Comparison of ENCODE assay signal across 12 cellular contexts in the genomic region with DNA sequence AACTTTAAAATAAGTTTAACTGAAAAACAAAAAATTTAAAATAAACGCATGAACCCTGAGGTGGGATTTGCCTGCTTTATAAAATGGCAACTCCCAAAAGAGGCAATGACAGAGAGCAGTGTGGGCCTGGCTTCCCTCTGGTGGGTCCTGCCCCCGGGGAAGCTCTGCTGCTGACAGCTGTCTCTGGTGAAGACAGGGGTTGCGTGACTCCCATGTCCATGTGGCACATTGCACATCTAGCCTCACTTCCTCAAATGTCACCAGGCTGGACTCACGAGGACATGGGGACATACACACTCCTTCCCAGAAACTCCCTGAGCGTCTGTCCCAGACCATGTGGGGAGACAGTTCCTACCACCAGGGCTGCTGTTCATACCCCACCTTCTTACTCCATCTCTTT.
A peak's percentile ranks its signal among the peaks of the same experiment; 100 is the strongest.
DNase-seq lines count a peak whose midpoint lies in the region; ATAC-seq and TF ChIP-seq lines count a peak whose summit lies in the region.
"Had no signal": no experiment of that assay in that cellular context is flagged by ENCODE, and none has a peak within 500 bp of the region (broad histone marks: within the 10 kb centered on the region; RNA-seq: fewer than 3 reads in every experiment).

No MANE protein-coding gene starts in this region.

- H3K27ac Mint-ChIP-seq in H9, result peak overlapping the region in 2 of 3 experiments; percentile 44 to 79; a peak in 2 of 7 replicates
- no peak overlapping the region for H3K27ac Mint-ChIP-seq in stimulated activated naive B cell treated with anti-CD40 and anti-IgM and Interleukin-4, amounts not matched to agents 10 μg/mL and 1 μg/mL and 100 μg/mL, for 72 hours
- H3K27ac Mint-ChIP-seq: CD4-positive, alpha-beta T cell had no signal

- peaks cover 21 to 23% of the 10 kb centered on the region in 2 experiments for H3K4me1 Mint-ChIP-seq in H9
- H3K4me1 Mint-ChIP-seq in stimulated activated naive B cell treated with anti-CD40 and anti-IgM and Interleukin-4, amounts not matched to agents 10 μg/mL and 1 μg/mL and 100 μg/mL, for 72 hours, result peaks cover 29 to 43% of the 10 kb centered on the region in 2 donors

- peaks cover 15 to 31% (median 24%) of the 10 kb centered on the region in 3 experiments for H3K36me3 Mint-ChIP-seq in H9 (ENCODE audit: insufficient read depth in 1 of 3, low read depth in 3 of 3)
- peaks cover 34 to 35% of the 10 kb centered on the region in 2 donors for H3K36me3 Mint-ChIP-seq in stimulated activated naive B cell treated with anti-CD40 and anti-IgM and Interleukin-4, amounts not matched to agents 10 μg/mL and 1 μg/mL and 100 μg/mL, for 72 hours

- no peaks in the 10 kb centered on the region for H3K27me3 Mint-ChIP-seq in H9 (ENCODE audit: low read depth)
- H3K27me3 Mint-ChIP-seq in stimulated activated naive B cell treated with anti-CD40 and anti-IgM and Interleukin-4, amounts not matched to agents 10 μg/mL and 1 μg/mL and 100 μg/mL, for 72 hours, result no peaks in the 10 kb centered on the region
- H3K27me3 Mint-ChIP-seq: CD4-positive, alpha-beta T cell had no signal

- no peak overlapping the region for H3K18ac ChIP-seq in H9 (ENCODE audit: insufficient read length, low read depth, low read length)

- no peak overlapping the region for H4K91ac ChIP-seq in H9 (ENCODE audit: insufficient read length, low read depth, low read length)

- H2BK120ac ChIP-seq in H9 (ENCODE audit: low read depth, low read length, poor library complexity, severe bottlenecking), result no peak overlapping the region

- H3K9me3 ChIP-seq in H9 (ENCODE audit: control insufficient read depth, low read depth, low read length), result no peaks in the 10 kb centered on the region

- H3K56ac ChIP-seq in H9 (ENCODE audit: insufficient read length, low read depth, low read length), result no peak overlapping the region

- peak; percentile 18 for ATAC-seq in left colon
- ATAC-seq in stimulated activated naive B cell treated with anti-CD40 and anti-IgM and Interleukin-4, amounts not matched to agents 10 μg/mL and 1 μg/mL and 100 μg/mL, for 72 hours (replicated peaks), result peak; percentile 59 to 81

- TF ChIP-seq CTCF in H9 (conservative IDR thresholded peaks at IDR 0.05) (no peak), foreskin fibroblast (IDR thresholded peaks at IDR 0.05; ENCODE audit: low read depth, low read length) (no peak)

- DNase-seq in H9 (peak; percentile 20), SKM-1 (lab: John Stamatoyannopoulos, UW; ENCODE audit: unreplicated experiment) (peak; percentile 35), left colon (no peak), foreskin fibroblast (no peak), cerebellum (ENCODE audit: low spot score) (no peak)
- DNase-seq in stimulated activated naive B cell treated with anti-CD40 and anti-IgM and Interleukin-4, amounts not matched to agents 10 μg/mL and 1 μg/mL and 100 μg/mL, for 72 hours, result no peak
- DNase-seq in stimulated activated naive CD4-positive, alpha-beta T cell (lab: John Stamatoyannopoulos, UW), result no peak
- DNase-seq in NK-92 treated with Interleukin-12 subunit alpha and Interleukin-12 subunit beta, amount 100 ng/mL, for 24 hours (lab: John Stamatoyannopoulos, UW), result no peak
- DNase-seq: CD4-positive, alpha-beta T cell; cortex of kidney; GDM1; stimulated activated CD4-positive, alpha-beta T cell treated with anti-CD3 and anti-CD28 coated beads, Interleukin-1b, Interleukin-23, amount 100 ng/mL, for 48 hours had no signal

- H3K27ac ChIP-seq in H9 (ENCODE audit: insufficient read length, low read depth, low read length), result no peak overlapping the region

- no peak overlapping the region for H4K5ac ChIP-seq in H9 (ENCODE audit: insufficient read length, low read depth, low read length)

- peaks cover 2 to 3% of the 10 kb centered on the region in 2 experiments; a peak in 4 of 5 replicates for H3K9me3 Mint-ChIP-seq in H9
- H3K9me3 Mint-ChIP-seq in stimulated activated naive B cell treated with anti-CD40 and anti-IgM and Interleukin-4, amounts not matched to agents 10 μg/mL and 1 μg/mL and 100 μg/mL, for 72 hours, result no peaks in the 10 kb centered on the region
- H3K9me3 Mint-ChIP-seq: CD4-positive, alpha-beta T cell had no signal

- H2BK12ac ChIP-seq in H9 (ENCODE audit: insufficient read length, low read depth, low read length), result no peak overlapping the region

- H3K4ac ChIP-seq in H9 (ENCODE audit: low read depth, low read length), result no peak overlapping the region

- H3K4me3 ChIP-seq in foreskin fibroblast (ENCODE audit: low read depth in 1 of 2, low read length in 2 of 2), result no peak overlapping the region

- no peak overlapping the region for H2BK15ac ChIP-seq in H9 (ENCODE audit: low read depth, low read length)

- no peak overlapping the region for H2AFZ ChIP-seq in H9 (ENCODE audit: low read length)

- no peak overlapping the region for H4K8ac ChIP-seq in H9 (replicated peaks; ENCODE audit: insufficient read length, low read depth, low read length)

- no peaks in the 10 kb centered on the region for H3K23me2 ChIP-seq in H9 (ENCODE audit: insufficient read length, low read depth, low read length, poor library complexity, severe bottlenecking)

- no CpG with 5 or more reads among the region's 5 CpGs for WGBS in H9 (ENCODE audit: extremely low coverage, insufficient read length, low lambda C conversion rate)

- peaks cover 6% of the 10 kb centered on the region for H3K4me1 ChIP-seq in H9 (ENCODE audit: insufficient read depth, low read length)

- peaks cover 5% of the 10 kb centered on the region for H3K79me1 ChIP-seq in H9 (ENCODE audit: insufficient read depth, low read depth, low read length, poor library complexity, severe bottlenecking)

- no peaks in the 10 kb centered on the region for H3K27me3 ChIP-seq in H9 (ENCODE audit: insufficient read depth, low read length)

- peak overlapping the region in 1 of 2 experiments; percentile 23; a peak in 2 of 5 replicates for H3K4me3 Mint-ChIP-seq in H9
- H3K4me3 Mint-ChIP-seq in stimulated activated naive B cell treated with anti-CD40 and anti-IgM and Interleukin-4, amounts not matched to agents 10 μg/mL and 1 μg/mL and 100 μg/mL, for 72 hours, result no peak overlapping the region
- H3K4me3 Mint-ChIP-seq: CD4-positive, alpha-beta T cell had no signal

- H3K79me2 ChIP-seq in H9 (ENCODE audit: insufficient read depth, low read length), result peaks cover 2% of the 10 kb centered on the region; the same call in 1 of the 2 replicates

- H3T11ph ChIP-seq in H9 (ENCODE audit: low read length), result no peak overlapping the region

- no peak overlapping the region for H3K4me2 ChIP-seq in H9 (ENCODE audit: insufficient read depth, insufficient read length, low read length)

- no peak overlapping the region for H2BK20ac ChIP-seq in H9 (ENCODE audit: low read depth, low read length, poor library complexity, severe bottlenecking)

- H2BK5ac ChIP-seq in H9 (ENCODE audit: insufficient read length, low read length), result no peak overlapping the region

- no peak overlapping the region for H3K9ac ChIP-seq in H9 (ENCODE audit: extremely low read depth, insufficient read length, low read length)

- H2AK5ac ChIP-seq in H9 (ENCODE audit: insufficient read length, low read length), result no peak overlapping the region

- H3K23ac ChIP-seq in H9 (ENCODE audit: insufficient read length, low read depth, low read length), result no peak overlapping the region

- no peak overlapping the region for H3K14ac ChIP-seq in H9 (ENCODE audit: insufficient read depth, low read length)

- H4K20me1 ChIP-seq in H9 (ENCODE audit: control insufficient read depth, insufficient read depth, insufficient read length), result no peaks in the 10 kb centered on the region

- intact Hi-C loops in left colon (cut with DNase I, micrococcal nuclease), result no loop called here

Comparison
In these comparisons a context has a peak if more than half of its experiments do, and no peak if none do; other contexts are left out.
1. DNase-seq: peak in H9 (single experiment) and SKM-1 (single experiment); none in left colon (0 of 2), stimulated activated naive B cell treated with anti-CD40 and anti-IgM and Interleukin-4, amounts not matched to agents 10 μg/mL and 1 μg/mL and 100 μg/mL, for 72 hours (single experiment), foreskin fibroblast (0 of 2), stimulated activated naive CD4-positive, alpha-beta T cell (0 of 6), NK-92 treated with Interleukin-12 subunit alpha and Interleukin-12 subunit beta, amount 100 ng/mL, for 24 hours (single experiment) and cerebellum (single experiment).